In genomic region chr16:77894054-77894632, GRCh38 we compare ENCODE assay signal across 21 cellular contexts.
"Had no signal": no experiment of that assay in that cellular context is flagged by ENCODE, and none has a peak within 500 bp of the region (broad histone marks: within the 10 kb centered on the region; RNA-seq: fewer than 3 reads in every experiment).

No MANE protein-coding gene starts in this region.

- H3K4me3 ChIP-seq: dorsolateral prefrontal cortex, gastrocnemius medialis, lower lobe of right lung, prostate gland, spleen, tibial nerve had no signal

- DNase-seq: cortex of kidney; dorsolateral prefrontal cortex; effector CD8-positive, alpha-beta T cell; gastrocnemius medialis; immature natural killer cell; lower lobe of right lung; midbrain; spleen; stimulated activated CD4-positive, alpha-beta T cell treated with anti-CD3 and anti-CD28 coated beads, Interleukin-15, amount 100 ng/mL, for 24 hours; stimulated activated CD4-positive, alpha-beta T cell treated with anti-CD3 and anti-CD28 coated beads, Interleukin-1b, Interleukin-23, amount 100 ng/mL, for 48 hours; stimulated activated CD4-positive, alpha-beta T cell treated with anti-CD3 and anti-CD28 coated beads, Interleukin-4, amount 100 ng/mL, for 24 hours had no signal

- H3K27me3 ChIP-seq: gastrocnemius medialis, spleen, tibial nerve had no signal

- H3K4me1 ChIP-seq: gastrocnemius medialis, lower lobe of right lung, prostate gland had no signal

- ATAC-seq: esophagus mucosa; gastrocnemius medialis; lower lobe of right lung; natural killer cell treated with Interleukin-12 subunit alpha and Interleukin-12 subunit beta and Interleukin-15 and Interleukin-18, amount 100 ng/mL, for 72 hours; sciatic nerve; stimulated activated memory B cell treated with anti-CD40 and anti-IgM and Interleukin-4, amounts not matched to agents 10 μg/mL and 1 μg/mL and 100 μg/mL, for 72 hours had no signal

- H3K9ac ChIP-seq: parathyroid adenoma had no signal

- H3K4me3 Mint-ChIP-seq: central memory CD8-positive, alpha-beta T cell; immature natural killer cell; memory B cell; natural killer cell treated with Interleukin-12 subunit alpha and Interleukin-12 subunit beta and Interleukin-15 and Interleukin-18, amount 100 ng/mL, for 72 hours; stimulated activated memory B cell treated with anti-CD40 and anti-IgM and Interleukin-4, amounts not matched to agents 10 μg/mL and 1 μg/mL and 100 μg/mL, for 72 hours; stimulated activated naive CD8-positive, alpha-beta T cell treated with anti-CD3 and anti-CD28 coated beads, Interleukin-15, Interleukin-2, amounts not matched to agents 100 ng/mL and 50 ng/mL, for 24 hours had no signal

- H3K36me3 ChIP-seq: gastrocnemius medialis, lower lobe of right lung, prostate gland, spleen, tibial nerve had no signal

- H3K27ac ChIP-seq: dorsolateral prefrontal cortex, gastrocnemius medialis, lower lobe of right lung, parathyroid adenoma, prostate gland, spleen, tibial nerve had no signal

- H3K27me3 Mint-ChIP-seq: central memory CD8-positive, alpha-beta T cell; stimulated activated memory B cell treated with anti-CD40 and anti-IgM and Interleukin-4, amounts not matched to agents 10 μg/mL and 1 μg/mL and 100 μg/mL, for 72 hours had no signal

- H3K79me2 ChIP-seq: parathyroid adenoma had no signal

- H3K9me3 Mint-ChIP-seq: central memory CD8-positive, alpha-beta T cell; memory B cell; natural killer cell treated with Interleukin-12 subunit alpha and Interleukin-12 subunit beta and Interleukin-15 and Interleukin-18, amount 100 ng/mL, for 72 hours; stimulated activated memory B cell treated with anti-CD40 and anti-IgM and Interleukin-4, amounts not matched to agents 10 μg/mL and 1 μg/mL and 100 μg/mL, for 72 hours; stimulated activated naive CD8-positive, alpha-beta T cell treated with anti-CD3 and anti-CD28 coated beads, Interleukin-15, Interleukin-2, amounts not matched to agents 100 ng/mL and 50 ng/mL, for 24 hours had no signal

- H2AFZ ChIP-seq: parathyroid adenoma had no signal

- H3K36me3 Mint-ChIP-seq: immature natural killer cell; memory B cell; natural killer cell treated with Interleukin-12 subunit alpha and Interleukin-12 subunit beta and Interleukin-15 and Interleukin-18, amount 100 ng/mL, for 72 hours; stimulated activated memory B cell treated with anti-CD40 and anti-IgM and Interleukin-4, amounts not matched to agents 10 μg/mL and 1 μg/mL and 100 μg/mL, for 72 hours had no signal

- H3K27ac Mint-ChIP-seq: immature natural killer cell; memory B cell; natural killer cell treated with Interleukin-12 subunit alpha and Interleukin-12 subunit beta and Interleukin-15 and Interleukin-18, amount 100 ng/mL, for 72 hours; stimulated activated memory B cell treated with anti-CD40 and anti-IgM and Interleukin-4, amounts not matched to agents 10 μg/mL and 1 μg/mL and 100 μg/mL, for 72 hours; stimulated activated naive CD8-positive, alpha-beta T cell treated with anti-CD3 and anti-CD28 coated beads, Interleukin-15, Interleukin-2, amounts not matched to agents 100 ng/mL and 50 ng/mL, for 24 hours had no signal

- H3K4me1 Mint-ChIP-seq: central memory CD8-positive, alpha-beta T cell; immature natural killer cell; stimulated activated memory B cell treated with anti-CD40 and anti-IgM and Interleukin-4, amounts not matched to agents 10 μg/mL and 1 μg/mL and 100 μg/mL, for 72 hours had no signal

- H3K9me3 ChIP-seq: gastrocnemius medialis, lower lobe of right lung, prostate gland, spleen, tibial nerve had no signal
